ENCODE assay signal across 12 cellular contexts in the genomic region with DNA sequence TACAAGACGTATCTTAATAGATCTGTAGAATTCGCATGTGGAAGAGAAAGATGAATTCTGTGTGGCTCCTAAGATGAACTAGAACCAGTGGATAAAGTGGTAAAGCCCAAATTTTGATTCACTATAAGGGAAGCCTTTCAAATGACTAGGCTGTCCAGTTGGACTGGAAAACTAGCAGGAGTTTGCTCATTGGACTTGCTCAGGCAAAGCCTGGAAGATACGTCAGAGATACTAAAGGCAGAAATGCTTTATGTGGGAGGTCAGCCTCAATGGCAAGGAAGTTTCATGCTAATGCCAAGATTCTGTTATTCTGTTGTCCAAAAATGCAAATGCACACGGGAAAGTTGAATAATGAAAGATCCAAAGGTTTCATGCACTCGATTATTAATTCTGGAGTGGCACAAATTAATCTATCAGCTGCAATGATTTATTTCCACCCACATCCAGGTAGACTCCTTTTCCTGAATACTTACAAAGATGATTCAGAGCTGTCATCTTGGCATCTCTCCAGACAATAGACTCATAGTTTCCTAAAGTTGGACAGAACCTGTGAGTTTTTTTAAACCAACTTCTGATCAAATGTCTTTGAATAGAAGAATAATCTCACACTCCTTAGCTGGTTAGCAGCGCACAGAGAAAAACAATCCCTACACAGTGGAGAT. TPM values are rescaled to one million over a fixed set of nuclear protein-coding genes. Genes with fewer than 3 reads are reported as not detected.
DNase-seq lines count a peak whose midpoint lies in the region; ATAC-seq, FAIRE-seq and TF ChIP-seq lines count a peak whose summit lies in the region.
"Had no signal": no experiment of that assay in that cellular context is flagged by ENCODE, and none has a peak within 500 bp of the region (broad histone marks: within the 10 kb centered on the region; RNA-seq: fewer than 3 reads in every experiment).

No MANE protein-coding gene starts in this region.

- no peak for DNase-seq in H54 (ENCODE audit: insufficient read length, low spot score)
- peak; percentile 12 for DNase-seq in SW480 (ENCODE audit: low spot score)
- DNase-seq in fibroblast of gingiva (ENCODE audit: low read depth) = peak; percentile 29
- peak; percentile 87 for DNase-seq in renal cortical epithelial cell (ENCODE audit: low read depth)
- no peak for DNase-seq in NCI-H82 treated with DMSO at 0.1 percent for 48 hours (lab: John Stamatoyannopoulos, UW; ENCODE audit: unreplicated experiment)
- no peak for DNase-seq in DMS 273 treated with DMSO at 0.1 percent for 48 hours (lab: John Stamatoyannopoulos, UW)
- DNase-seq in NCI-H2196 (lab: John Stamatoyannopoulos, UW; ENCODE audit: unreplicated experiment) = no peak
- DNase-seq: CD4-positive, CD25-positive, alpha-beta regulatory T cell; SHP77 treated with DMSO at 0.1 percent for 48 hours; stimulated activated CD4-positive, alpha-beta T cell treated with anti-CD3 and anti-CD28 coated beads, Interleukin-2, amount 100 ng/mL, for 48 hours; stimulated activated naive CD8-positive, alpha-beta T cell treated with anti-CD3 and anti-CD28 coated beads, Interleukin-15, Interleukin-2, amounts not matched to agents 100 U/mL and 50 U/mL, for 24 hours had no signal

- FAIRE-seq in H54 (lab: Jason Lieb, UNC) = peak; percentile 92

- TF ChIP-seq POLR2A in H54 (IDR thresholded peaks at IDR 0.05; ENCODE audit: low read depth, low read length) = no peak

- no peak for ATAC-seq in HG02623 (IDR thresholded peaks at IDR 0.05; ENCODE audit: unreplicated experiment)
- ATAC-seq: stimulated activated naive CD8-positive, alpha-beta T cell treated with anti-CD3 and anti-CD28 coated beads, Interleukin-15, Interleukin-2, amounts not matched to agents 100 U/mL and 50 U/mL, for 24 hours had no signal

RNA-seq across cellular contexts. Expression of gene PPP1R3C, which starts 20.5 kb away (rescaled TPM):
- total RNA-seq in renal cortical epithelial cell = 5.7 and 39.4 TPM in 2 replicates
- total RNA-seq: CD4-positive, CD25-positive, alpha-beta regulatory T cell had no signal

Comparison
In these comparisons a context has a peak if more than half of its experiments do, and no peak if none do; other contexts are left out.
1. DNase-seq: peak in SW480 (single experiment), fibroblast of gingiva (single experiment) and renal cortical epithelial cell (single experiment); none in H54 (single experiment), NCI-H82 treated with DMSO at 0.1 percent for 48 hours (single experiment), DMS 273 treated with DMSO at 0.1 percent for 48 hours (single experiment) and NCI-H2196 (single experiment).